In genomic region chr5:91311697-91312501, GRCh38 we compare ENCODE assay signal across 8 cellular contexts.
DNase-seq lines count a peak whose midpoint lies in the region; ATAC-seq, FAIRE-seq and TF ChIP-seq lines count a peak whose summit lies in the region.

No MANE protein-coding gene starts in this region.

- peak overlapping the region; percentile 51 for H3K27ac Mint-ChIP-seq in type B pancreatic cell

- H3K27me3 ChIP-seq in BE2C (peaks cover 8% of the 10 kb centered on the region), gastroesophageal sphincter (no peaks in the 10 kb centered on the region), parathyroid adenoma (ENCODE audit: control insufficient read depth, insufficient read depth, low read length) (no peaks in the 10 kb centered on the region)

- H3K9ac ChIP-seq in parathyroid adenoma: no peak overlapping the region

- TF ChIP-seq CTCF in BE2C (IDR thresholded peaks at IDR 0.05; ENCODE audit: low read depth, low read length) (peak; percentile 24; the same call in 1 of the 2 replicates), gastroesophageal sphincter (IDR thresholded peaks at IDR 0.05) (peak in 2 of 4 experiments; percentile 8 to 39), parathyroid adenoma (IDR thresholded peaks at IDR 0.05) (peak; percentile 12), type B pancreatic cell (conservative IDR thresholded peaks at IDR 0.05) (peak; percentile 15)

- H3K4me1 Mint-ChIP-seq in type B pancreatic cell (ENCODE audit: unreplicated experiment): peaks cover 23% of the 10 kb centered on the region

- peaks cover 4% of the 10 kb centered on the region for H3K9me3 Mint-ChIP-seq in type B pancreatic cell

- H3K27ac ChIP-seq in gastroesophageal sphincter (peak overlapping the region; percentile 81 to 85 (median 84)), parathyroid adenoma (peak overlapping the region; percentile 52)

- H3K36me3 Mint-ChIP-seq in type B pancreatic cell: no peaks in the 10 kb centered on the region

- H3K79me2 ChIP-seq in parathyroid adenoma: no peaks in the 10 kb centered on the region

- no peak overlapping the region for H3K4me2 ChIP-seq in parathyroid adenoma (ENCODE audit: low read length)

- H3K4me3 Mint-ChIP-seq in type B pancreatic cell: no peak overlapping the region

- no peaks in the 10 kb centered on the region for H3K27me3 Mint-ChIP-seq in type B pancreatic cell

- DNase-seq in BE2C (no peak), GM19239 (ENCODE audit: insufficient read length, low spot score) (peak; percentile 48), RPMI8226 (peak; percentile 85), activated gamma-delta T cell treated with Interleukin-2 at 50 U/mL for 16 hours (peak; percentile 72), type B pancreatic cell (ENCODE audit: extremely low spot score, unreplicated experiment) (no peak)

- H3K36me3 ChIP-seq in BE2C: no peaks in the 10 kb centered on the region
- no peaks in the 10 kb centered on the region for H3K36me3 ChIP-seq in gastroesophageal sphincter
- H3K36me3 ChIP-seq in parathyroid adenoma (ENCODE audit: control insufficient read depth, insufficient read depth, low read length): no peaks in the 10 kb centered on the region

- TF ChIP-seq EP300 in gastroesophageal sphincter (IDR thresholded peaks at IDR 0.05): no peak

- no peak overlapping the region for H3K4me3 ChIP-seq in BE2C (ENCODE audit: low read depth, low read length)
- H3K4me3 ChIP-seq in gastroesophageal sphincter: no peak overlapping the region
- H3K4me3 ChIP-seq in parathyroid adenoma (ENCODE audit: low read depth, low read length): no peak overlapping the region

- peak overlapping the region; percentile 67 for H2AFZ ChIP-seq in parathyroid adenoma

- ATAC-seq in HG03354 (IDR thresholded peaks at IDR 0.05; ENCODE audit: poor library complexity, severe bottlenecking, unreplicated experiment) (peak; percentile 94), gastroesophageal sphincter (peak; percentile 83)

- 3 to 15% methylated on average over 9 to 10 of the region's 11 CpGs for WGBS in gastroesophageal sphincter (ENCODE audit: low coverage in 1 of 2), 2 donors

- FAIRE-seq in GM19239 (lab: Jason Lieb, UNC): peak; percentile 65

- no peak for TF ChIP-seq POLR2A in gastroesophageal sphincter (IDR thresholded peaks at IDR 0.05)

- peaks cover 8% of the 10 kb centered on the region for H3K4me1 ChIP-seq in BE2C
- peaks cover 14 to 41% (median 30%) of the 10 kb centered on the region in 3 donors for H3K4me1 ChIP-seq in gastroesophageal sphincter
- peaks cover 10% of the 10 kb centered on the region for H3K4me1 ChIP-seq in parathyroid adenoma

- H3K9me3 ChIP-seq in BE2C: no peaks in the 10 kb centered on the region
- H3K9me3 ChIP-seq in gastroesophageal sphincter: no peaks in the 10 kb centered on the region
- H3K9me3 ChIP-seq in parathyroid adenoma (ENCODE audit: control insufficient read depth, low read length): no peaks in the 10 kb centered on the region

Comparison
In these comparisons a context has a peak if more than half of its experiments do, and no peak if none do; other contexts are left out.
1. DNase-seq: peak in GM19239 (single experiment), RPMI8226 (single experiment) and activated gamma-delta T cell treated with Interleukin-2 at 50 U/mL for 16 hours (single experiment); none in BE2C (single experiment) and type B pancreatic cell (single experiment).